ENCODE assay signal across 8 cellular contexts in the genomic region with DNA sequence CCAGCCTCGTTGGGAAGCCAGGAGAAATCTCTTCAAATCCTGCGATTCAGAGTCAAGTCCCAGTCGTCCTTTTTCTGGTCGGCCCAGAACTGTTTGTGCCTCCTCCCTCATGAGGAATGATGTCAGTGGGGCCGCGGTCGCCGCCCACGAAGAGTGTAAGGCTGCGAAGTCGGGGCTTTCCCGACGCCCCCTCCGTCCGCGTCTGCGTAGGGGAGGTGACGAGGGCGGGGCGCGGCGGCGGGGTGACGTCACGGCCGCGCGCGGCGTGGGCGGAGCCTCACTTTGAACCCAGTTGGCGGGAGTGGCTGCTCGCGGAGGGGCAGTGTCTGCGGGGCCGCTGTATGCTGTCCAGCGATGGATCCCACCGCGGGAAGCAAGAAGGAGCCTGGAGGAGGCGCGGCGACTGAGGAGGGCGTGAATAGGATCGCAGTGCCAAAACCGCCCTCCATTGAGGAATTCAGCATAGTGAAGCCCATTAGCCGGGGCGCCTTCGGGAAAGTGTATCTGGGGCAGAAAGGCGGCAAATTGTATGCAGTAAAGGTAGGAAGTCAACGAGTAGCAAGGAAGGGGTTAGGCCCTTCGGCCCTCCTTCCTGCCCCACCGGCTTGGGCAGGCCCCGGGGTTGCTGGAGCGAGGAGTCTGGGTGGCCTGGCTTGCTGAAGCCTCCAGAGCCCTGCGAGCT. TPM values are rescaled to one million over a fixed set of nuclear protein-coding genes. Genes with fewer than 3 reads are reported as not detected.
DNase-seq lines count a peak whose midpoint lies in the region; ATAC-seq, FAIRE-seq and TF ChIP-seq lines count a peak whose summit lies in the region.

TSS of gene MASTL (plus strand) at position 280 of the 682 bp plus-strand sequence. CDS start at position 355, 75 bp downstream.

- H2BK12ac ChIP-seq in H1 (ENCODE audit: low read depth, low read length) (peak within 1 kb of the TSS; percentile 72), mesenchymal stem cell (ENCODE audit: low read length in 2 of 2) (peak within 1 kb of the TSS; percentile 2 to 34)

- H3K27ac ChIP-seq in H1 (ENCODE audit: low read depth, low read length) (peak within 1 kb of the TSS; percentile 96), mesenchymal stem cell (ENCODE audit: low read length, poor library complexity, severe bottlenecking) (peak within 1 kb of the TSS; percentile 86)

- POLR2A ChIA-PET in H1 (lab: Charles Lee; ENCODE audit: partially characterized antibody), result interaction anchor here (0.8 to 4.9 kb wide), 7 partner anchors 11 to 457 kb away, joined by 3 to 48 read pairs (median 4); partner anchors contain the start of gene PDSS1

- H3K56ac ChIP-seq in H1 (replicated peaks; ENCODE audit: insufficient read length, low read depth, low read length), result peak within 1 kb of the TSS; percentile 90

- TF ChIP-seq CTCF in H1 (IDR thresholded peaks at IDR 0.05; ENCODE audit: control extremely low read depth in 1 of 3, insufficient read depth in 1 of 3, low read depth in 1 of 3, low read length in 3 of 3), result no peak

- H3K79me2 ChIP-seq in H1 (ENCODE audit: control insufficient read depth in 1 of 2, insufficient read depth in 2 of 2, low read length in 2 of 2), result peaks cover 40 to 76% of the 10 kb centered on the region in 2 experiments

- peak within 1 kb of the TSS; percentile 63 for H4K91ac ChIP-seq in H1 (replicated peaks; ENCODE audit: insufficient read length, low read length)
- peak within 1 kb of the TSS; percentile 55 for H4K91ac ChIP-seq in mesenchymal stem cell (ENCODE audit: low read length)

- H3K9ac ChIP-seq in H1 (replicated peaks in 1 of 4; ENCODE audit: extremely low read depth in 1 of 4, low read depth in 3 of 4, low read length in 3 of 4) (peak within 1 kb of the TSS; percentile 95 to 100 (median 96)), mesenchymal stem cell (ENCODE audit: low read length) (peak within 1 kb of the TSS; percentile 99)

- peaks cover 10 to 32% (median 20%) of the 10 kb centered on the region in 4 experiments for H3K36me3 ChIP-seq in H1 (ENCODE audit: control insufficient read depth in 2 of 4, insufficient read depth in 4 of 4, low read length in 3 of 4)
- H3K36me3 ChIP-seq in mesenchymal stem cell (ENCODE audit: control insufficient read depth in 1 of 2, insufficient read depth in 2 of 2, low read depth in 1 of 2, low read length in 2 of 2), result peaks cover 4 to 18% of the 10 kb centered on the region in 2 experiments

- H3K4me1 ChIP-seq in H1 (replicated peaks in 1 of 4; ENCODE audit: control insufficient read depth in 3 of 4, insufficient read depth in 4 of 4, low read length in 3 of 4) (peaks cover 0 to 3% (median 0%) of the 10 kb centered on the region in 4 experiments; a peak in 4 of 7 replicates), mesenchymal stem cell (ENCODE audit: control insufficient read depth, insufficient read depth, low read depth, low read length) (peaks cover 2% of the 10 kb centered on the region)

- H2BK5ac ChIP-seq in H1 (ENCODE audit: low read depth, low read length) (peak within 1 kb of the TSS; percentile 80), mesenchymal stem cell (ENCODE audit: low read depth, low read length, poor library complexity, severe bottlenecking) (peak within 1 kb of the TSS; percentile 10)

- H4K8ac ChIP-seq in H1 (ENCODE audit: extremely low read depth, insufficient read depth, low read length) (peak within 1 kb of the TSS; percentile 98), mesenchymal stem cell (ENCODE audit: low read length) (peak within 1 kb of the TSS; percentile 97)

- no peak within 1 kb of the TSS for H2BK20ac ChIP-seq in H1 (ENCODE audit: low read length)

- peak within 1 kb of the TSS; percentile 47 for H2BK120ac ChIP-seq in H1 (replicated peaks; ENCODE audit: low read depth, low read length)
- no peak within 1 kb of the TSS for H2BK120ac ChIP-seq in mesenchymal stem cell (ENCODE audit: low read depth, low read length)

- H3K18ac ChIP-seq in H1 (ENCODE audit: extremely low read depth, low read length), result peak within 1 kb of the TSS; percentile 60
- H3K18ac ChIP-seq in mesenchymal stem cell (ENCODE audit: low read depth in 1 of 2, low read length in 2 of 2), result peak within 1 kb of the TSS; percentile 71 to 93

- FAIRE-seq in H1 (lab: Jason Lieb, UNC), result no peak

- no peaks in the 10 kb centered on the region for H3K9me3 Mint-ChIP-seq in activated CD8-positive, alpha-beta memory T cell treated with anti-CD3 and anti-CD28 coated beads, Interleukin-2, amount 10 ng/mL, durations not matched to agents 7 days and 5 days (ENCODE audit: low read depth)

- H3K9me3 ChIP-seq in H1 (ENCODE audit: insufficient read depth in 2 of 2, low read depth in 1 of 2, low read length in 1 of 2) (no peaks in the 10 kb centered on the region), mesenchymal stem cell (ENCODE audit: control insufficient read depth, low read length) (no peaks in the 10 kb centered on the region)

- CTCF ChIA-PET in activated CD8-positive, alpha-beta memory T cell treated with anti-CD3 and anti-CD28 coated beads, Interleukin-2, amount 10 ng/mL, durations not matched to agents 7 days and 5 days (lab: Charles Lee), result interaction anchor here (0.5 to 2.0 kb wide), 4 partner anchors 13 to 210 kb away, joined by 3 to 4 read pairs (median 4); no protein-coding TSS in a partner anchor
- CTCF ChIA-PET in H1 (lab: Charles Lee; ENCODE audit: partially characterized antibody), result interaction anchor here (0.6 to 1.2 kb wide), 3 partner anchors 9 to 27 kb away, joined by 3 to 4 read pairs (median 3); no protein-coding TSS in a partner anchor

- WGBS in H1 (ENCODE audit: extremely low coverage in 1 of 2, insufficient coverage in 1 of 2, insufficient read length in 1 of 2, insufficient replicate concordance in 2 of 2, low coverage in 1 of 2, low lambda C conversion rate in 2 of 2, missing lambda C conversion rate in 1 of 2), 2 experiments, result 1% methylated on average over 55 of the region's 55 CpGs; no CpG with 5 or more reads in 1 of the 2 experiments
- WGBS in mesenchymal stem cell, result under 1% methylated on average over 55 of the region's 55 CpGs

- peak within 1 kb of the TSS; percentile 94 for H4K5ac ChIP-seq in H1 (ENCODE audit: insufficient read length, low read depth, low read length)

- H3K4me3 ChIP-seq in H1 (ENCODE audit: extremely low read depth in 1 of 4, insufficient read depth in 2 of 4, low read depth in 3 of 4, low read length in 4 of 4) (peak within 1 kb of the TSS; percentile 95 to 100 (median 98)), mesenchymal stem cell (ENCODE audit: insufficient read depth in 1 of 2, low read depth in 1 of 2, low read length in 2 of 2) (peak within 1 kb of the TSS; percentile 81 to 91)

- H3K27me3 ChIP-seq in H1 (replicated peaks in 1 of 4; ENCODE audit: control insufficient read depth in 3 of 4, extremely low read depth in 1 of 4, insufficient read depth in 3 of 4, low read length in 3 of 4) (no peaks in the 10 kb centered on the region), mesenchymal stem cell (ENCODE audit: control insufficient read depth in 1 of 2, insufficient read depth in 1 of 2, low read length in 2 of 2) (no peaks in the 10 kb centered on the region)

- H3K4me1 Mint-ChIP-seq in activated CD8-positive, alpha-beta memory T cell treated with anti-CD3 and anti-CD28 coated beads, Interleukin-2, amount 10 ng/mL, durations not matched to agents 7 days and 5 days, result peaks cover 40% of the 10 kb centered on the region

- no peak for TF ChIP-seq RAD21 in H1 (IDR thresholded peaks at IDR 0.05 in 1 of 2, conservative IDR thresholded peaks at IDR 0.05 in 1 of 2; ENCODE audit: low read depth in 2 of 2, low read length in 2 of 2)

- H3K27ac Mint-ChIP-seq in activated CD8-positive, alpha-beta memory T cell treated with anti-CD3 and anti-CD28 coated beads, Interleukin-2, amount 10 ng/mL, durations not matched to agents 7 days and 5 days, result peak within 1 kb of the TSS; percentile 99

- H3K4ac ChIP-seq in H1 (replicated peaks; ENCODE audit: insufficient read length, low read depth, low read length) (peak within 1 kb of the TSS; percentile 92), mesenchymal stem cell (ENCODE audit: low read depth in 1 of 2, low read length in 2 of 2) (peak within 1 kb of the TSS; percentile 71 to 84)

- H2BK15ac ChIP-seq in H1 (ENCODE audit: low read length) (peak within 1 kb of the TSS; percentile 55; the same call in 1 of the 2 replicates), mesenchymal stem cell (ENCODE audit: low read depth, poor library complexity, severe bottlenecking) (peak within 1 kb of the TSS; percentile 29)

- peak within 1 kb of the TSS; percentile 97 for H3K4me3 Mint-ChIP-seq in activated CD8-positive, alpha-beta memory T cell treated with anti-CD3 and anti-CD28 coated beads, Interleukin-2, amount 10 ng/mL, durations not matched to agents 7 days and 5 days

- H3K79me1 ChIP-seq in H1 (ENCODE audit: low read depth, low read length) (peaks cover 5% of the 10 kb centered on the region), mesenchymal stem cell (replicated peaks; ENCODE audit: low read length, poor library complexity, severe bottlenecking) (peaks cover 10% of the 10 kb centered on the region)

- peaks cover 3 to 9% of the 10 kb centered on the region in 2 experiments for H4K20me1 ChIP-seq in H1 (replicated peaks in 1 of 2; ENCODE audit: control insufficient read depth in 1 of 2, insufficient read depth in 2 of 2, low read length in 2 of 2)

- peaks cover 4% of the 10 kb centered on the region for H3K23me2 ChIP-seq in H1 (ENCODE audit: low read depth, low read length)

- peak within 1 kb of the TSS; percentile 91 to 98 for H3K4me2 ChIP-seq in H1 (ENCODE audit: insufficient read depth in 1 of 2, low read depth in 2 of 2, low read length in 2 of 2)
- peak within 1 kb of the TSS; percentile 99 for H3K4me2 ChIP-seq in mesenchymal stem cell (ENCODE audit: low read length, poor library complexity, severe bottlenecking)

- H3K27me3 Mint-ChIP-seq in activated CD8-positive, alpha-beta memory T cell treated with anti-CD3 and anti-CD28 coated beads, Interleukin-2, amount 10 ng/mL, durations not matched to agents 7 days and 5 days, result no peaks in the 10 kb centered on the region

- peak; percentile 83 for ATAC-seq in GM19452 (IDR thresholded peaks at IDR 0.05; ENCODE audit: unreplicated experiment)
- peak; percentile 47 for ATAC-seq in HG03575 (IDR thresholded peaks at IDR 0.05; ENCODE audit: extremely low read depth, insufficient number of reproducible peaks, low FRiP score, unreplicated experiment)
- peak; percentile 81 for ATAC-seq in activated CD8-positive, alpha-beta memory T cell treated with anti-CD3 and anti-CD28 coated beads, Interleukin-2, amount 10 ng/mL, durations not matched to agents 7 days and 5 days

- H2AFZ ChIP-seq in H1 (ENCODE audit: low read length) (peak within 1 kb of the TSS; percentile 86), mesenchymal stem cell (ENCODE audit: low read depth, low read length) (peak within 1 kb of the TSS; percentile 59)

- DNase-seq in CMK (ENCODE audit: low read depth) (peak; percentile 76), H1 (ENCODE audit: low read depth in 1 of 2, low spot score in 2 of 2) (peak; percentile 44 to 91), mesenchymal stem cell (peak; percentile 97)
- peak; percentile 76 for DNase-seq in NK-92 treated with Interleukin-12 subunit alpha and Interleukin-12 subunit beta, amount 100 ng/mL, for 24 hours (lab: John Stamatoyannopoulos, UW)
- DNase-seq in activated CD8-positive, alpha-beta memory T cell treated with anti-CD3 and anti-CD28 coated beads, Interleukin-2, amount 10 ng/mL, durations not matched to agents 7 days and 5 days, result peak; percentile 96
- DNase-seq in stimulated activated CD8-positive, alpha-beta memory T cell treated with anti-CD3 and anti-CD28 coated beads, Interleukin-12 subunit alpha, Interleukin-12 subunit beta, amount 100 ng/mL, for 24 hours (ENCODE audit: extremely low read depth), result peak; percentile 80

- H3K36me3 Mint-ChIP-seq in activated CD8-positive, alpha-beta memory T cell treated with anti-CD3 and anti-CD28 coated beads, Interleukin-2, amount 10 ng/mL, durations not matched to agents 7 days and 5 days, result peaks cover 52% of the 10 kb centered on the region

- TF ChIP-seq EP300 in H1 (IDR thresholded peaks at IDR 0.05; ENCODE audit: borderline replicate concordance in 1 of 2, low read depth in 2 of 2, low read length in 2 of 2), result no peak

- peak in 1 of 2 experiments; percentile 79; a peak in 2 of 3 replicates for TF ChIP-seq POLR2A in H1 (IDR thresholded peaks at IDR 0.05; ENCODE audit: control extremely low read depth in 1 of 2, low read depth in 2 of 2, low read length in 2 of 2)

- H3K23ac ChIP-seq in H1 (ENCODE audit: insufficient read length) (peak within 1 kb of the TSS; percentile 3), mesenchymal stem cell (ENCODE audit: low read length in 2 of 2) (peak within 1 kb of the TSS in 1 of 2 experiments; percentile 9)

- H3K14ac ChIP-seq in H1 (ENCODE audit: insufficient read length) (peak within 1 kb of the TSS; percentile 70), mesenchymal stem cell (ENCODE audit: low read length in 2 of 2) (peak within 1 kb of the TSS in 1 of 2 experiments; percentile 79)

- H2AK5ac ChIP-seq in H1 (ENCODE audit: low read depth, low read length) (peak within 1 kb of the TSS; percentile 79; the same call in 1 of the 2 replicates), mesenchymal stem cell (ENCODE audit: low read length, severe bottlenecking) (no peak within 1 kb of the TSS)

RNA-seq across cellular contexts. Expression of gene MASTL, which starts in this region (rescaled TPM):
- total RNA-seq in activated CD8-positive, alpha-beta memory T cell treated with anti-CD3 and anti-CD28 coated beads, Interleukin-2, amount 10 ng/mL, durations not matched to agents 7 days and 5 days, result 10 to 100 TPM; 40.9 to 49.2 TPM
- 40.6 and 42.5 TPM in 2 replicates for total RNA-seq in H1 (2021; fragmentation: NEBNext Ultra II Directional; extraction: Animal tissue kit (Norgen Biotek cat#: 25700))
- 9.4 and 14.9 TPM in 2 replicates for polyA plus RNA-seq in H1 (2011; rRNA removed)
- 19.1 TPM for polyA plus RNA-seq in H1 (2011; cell fraction: cytosol; rRNA removed)
- polyA plus RNA-seq in H1 (2011; cell fraction: nucleus; rRNA removed), result 9.5 TPM
- 22.4 to 37.9 TPM (median 24.9 TPM) in 4 replicates for polyA plus RNA-seq in H1 (2012, experiment 1 of 2)
- polyA plus RNA-seq in H1 (2012, experiment 2 of 2), result 2.5 TPM
- polyA plus RNA-seq in H1 (2013, experiment 1 of 2), result 38.4 TPM
- polyA plus RNA-seq in H1 (2013, experiment 2 of 2), result 39.6 TPM
- polyA minus RNA-seq in H1 (2011; rRNA and poly(A)+ RNA removed), result 16.4 and 24.8 TPM in 2 replicates
- polyA minus RNA-seq in H1 (2011; cell fraction: cytosol; rRNA and poly(A)+ RNA removed), result 13.1 TPM
- polyA minus RNA-seq in H1 (2011; cell fraction: nucleus; rRNA and poly(A)+ RNA removed), result 21.1 TPM
- polyA plus RNA-seq in mesenchymal stem cell (2013, experiment 1 of 2), result 8.0 TPM
- polyA plus RNA-seq in mesenchymal stem cell (2013, experiment 2 of 2), result 8.1 TPM

Comparison
In these comparisons a context has a peak if more than half of its experiments do, and no peak if none do; other contexts are left out.
1. Peak in every context shown above with its lines: DNase-seq, ATAC-seq, H3K4me3 ChIP-seq and H3K27ac ChIP-seq.